In genomic region chr2:205679410-205680009, GRCh38 we compare ENCODE assay signal across 1 cellular context.
TF ChIP-seq lines count a peak whose summit lies in the region.

No MANE protein-coding gene starts in this region.

TF ChIP-seq in IMR-90, 13 proteins besides CTCF, POLR2A, EP300 and RAD21:
- TF ChIP-seq MXI1 (IDR thresholded peaks at IDR 0.05; ENCODE audit: borderline replicate concordance, low read depth, low read length), result no peak
- TF ChIP-seq RCOR1 (IDR thresholded peaks at IDR 0.05; ENCODE audit: insufficient replicate concordance, low read length), result no peak
- no peak for TF ChIP-seq MAZ (IDR thresholded peaks at IDR 0.05; ENCODE audit: borderline replicate concordance, low read depth, low read length)
- TF ChIP-seq FOS (IDR thresholded peaks at IDR 0.05; ENCODE audit: low read depth, low read length), result no peak
- TF ChIP-seq MAFK (IDR thresholded peaks at IDR 0.05; ENCODE audit: low read depth, low read length), result no peak
TF ChIP-seq in IMR-90: peak in this region for 0.
